In genomic region chr22:17305076-17305475, GRCh38 we compare ENCODE assay signal across 22 cellular contexts.
"Had no signal": no experiment of that assay in that cellular context is flagged by ENCODE, and none has a peak within 500 bp of the region (broad histone marks: within the 10 kb centered on the region; RNA-seq: fewer than 3 reads in every experiment).

No MANE protein-coding gene starts in this region.

- DNase-seq: activated CD4-positive, alpha-beta memory T cell treated with anti-CD3 and anti-CD28 coated beads for 36 hours; activated CD8-positive, alpha-beta memory T cell treated with anti-CD3 and anti-CD28 coated beads, Interleukin-2, amount 10 ng/mL, durations not matched to agents 7 days and 5 days; activated naive CD4-positive, alpha-beta T cell treated with anti-CD3 and anti-CD28 coated beads for 36 hours; activated T-cell treated with anti-CD3 and anti-CD28 coated beads, Interleukin-2, amount 50 U/mL, for 1 hour; adrenal gland; cerebellar nuclear complex; cortex of kidney; hypothalamus; islet precursor cell; left colon; lower lobe of right lung; midbrain; SK-N-SH; T-cell; tibial artery had no signal

- FAIRE-seq: bronchial epithelial cell, frontal cortex, urothelium cell line had no signal

- H3K36me3 ChIP-seq: adrenal gland, lower lobe of right lung, right atrium auricular region, tibial artery, WERI-Rb-1 had no signal

- H3K4me2 ChIP-seq: SK-N-SH had no signal

- H3K27me3 Mint-ChIP-seq: activated CD4-positive, alpha-beta memory T cell treated with anti-CD3 and anti-CD28 coated beads for 36 hours; activated CD8-positive, alpha-beta memory T cell treated with anti-CD3 and anti-CD28 coated beads, Interleukin-2, amount 10 ng/mL, durations not matched to agents 7 days and 5 days; activated T-helper 17 cell treated with anti-CD3 and anti-CD28 coated beads, Interleukin-2, amount 50 U/mL, for 72 hours; T-cell had no signal

- H3K27me3 ChIP-seq: adrenal gland, right atrium auricular region, tibial artery had no signal

- H3K36me3 Mint-ChIP-seq: activated CD4-positive, alpha-beta memory T cell treated with anti-CD3 and anti-CD28 coated beads for 36 hours; T-cell had no signal

- H3K27ac ChIP-seq: adrenal gland, lower lobe of right lung, right atrium auricular region, tibial artery, WERI-Rb-1 had no signal

- H3K9ac ChIP-seq: SK-N-SH had no signal

- H3K4me3 ChIP-seq: adrenal gland, lower lobe of right lung, right atrium auricular region, tibial artery had no signal

- H3K4me3 Mint-ChIP-seq: activated CD4-positive, alpha-beta memory T cell treated with anti-CD3 and anti-CD28 coated beads for 36 hours; activated naive CD4-positive, alpha-beta T cell treated with anti-CD3 and anti-CD28 coated beads for 36 hours; neural crest cell had no signal

- H3K4me1 ChIP-seq: adrenal gland, lower lobe of right lung, right atrium auricular region, tibial artery had no signal

- H3K9me3 ChIP-seq: adrenal gland, lower lobe of right lung, right atrium auricular region, SK-N-SH, tibial artery had no signal

- H3K9me3 Mint-ChIP-seq: activated CD4-positive, alpha-beta memory T cell treated with anti-CD3 and anti-CD28 coated beads for 36 hours; activated naive CD4-positive, alpha-beta T cell treated with anti-CD3 and anti-CD28 coated beads for 36 hours; activated T-helper 17 cell treated with anti-CD3 and anti-CD28 coated beads, Interleukin-2, amount 50 U/mL, for 72 hours; neural crest cell; T-cell had no signal

- ATAC-seq: left colon had no signal
